19 cellular contexts compared by ENCODE assay signal in genomic region chr18:61900504-61901281, GRCh38. TPM values are rescaled to one million over a fixed set of nuclear protein-coding genes. Genes with fewer than 3 reads are reported as not detected.
A peak's percentile ranks its signal among the peaks of the same experiment; 100 is the strongest.
DNase-seq lines count a peak whose midpoint lies in the region; ATAC-seq, FAIRE-seq and TF ChIP-seq lines count a peak whose summit lies in the region.
"Had no signal": no experiment of that assay in that cellular context is flagged by ENCODE, and none has a peak within 500 bp of the region (broad histone marks: within the 10 kb centered on the region; RNA-seq: fewer than 3 reads in every experiment).

No MANE protein-coding gene starts in this region.

- no peaks in the 10 kb centered on the region for H3K4me1 Mint-ChIP-seq in stimulated activated naive B cell treated with anti-CD40 and anti-IgM and Interleukin-4, amounts not matched to agents 10 μg/mL and 1 μg/mL and 100 μg/mL, for 72 hours
- H3K4me1 Mint-ChIP-seq: activated naive CD4-positive, alpha-beta T cell treated with anti-CD3 and anti-CD28 coated beads, Interleukin-2, amount 50 U/mL, for 24 hours had no signal

- H3K14ac ChIP-seq in mesenchymal stem cell (ENCODE audit: low read length in 2 of 2), result no peak overlapping the region

- peaks cover 0 to 1% of the 10 kb centered on the region in 2 donors for H3K9me3 Mint-ChIP-seq in stimulated activated naive B cell treated with anti-CD40 and anti-IgM and Interleukin-4, amounts not matched to agents 10 μg/mL and 1 μg/mL and 100 μg/mL, for 72 hours
- H3K9me3 Mint-ChIP-seq: activated naive CD4-positive, alpha-beta T cell treated with anti-CD3 and anti-CD28 coated beads, Interleukin-2, amount 50 U/mL, for 24 hours; activated T-helper 2 cell treated with anti-CD3 and anti-CD28 coated beads, Interferon-gamma antibody, Interleukin-2, Interleukin-4, amounts not matched to agents 10 μg/mL and 5 μg/mL and 100 μg/mL, durations not matched to agents 14 hours and 24 hours and 36 hours; CD4-positive, alpha-beta T cell; HFFc6 had no signal

- no peaks in the 10 kb centered on the region for H3K79me1 ChIP-seq in mesenchymal stem cell (replicated peaks; ENCODE audit: low read length, poor library complexity, severe bottlenecking)

- no peak overlapping the region for H3K4ac ChIP-seq in mesenchymal stem cell (ENCODE audit: low read depth in 1 of 2, low read length in 2 of 2)

- no peak overlapping the region for H2BK5ac ChIP-seq in mesenchymal stem cell (ENCODE audit: low read depth, low read length, poor library complexity, severe bottlenecking)

- H2BK15ac ChIP-seq in mesenchymal stem cell (ENCODE audit: low read depth, poor library complexity, severe bottlenecking), result no peak overlapping the region

- H3K27me3 ChIP-seq in mesenchymal stem cell (ENCODE audit: control insufficient read depth in 1 of 2, insufficient read depth in 1 of 2, low read length in 2 of 2), result no peaks in the 10 kb centered on the region
- H3K27me3 ChIP-seq: brain microvascular endothelial cell, MG63, ovary had no signal

- H2BK120ac ChIP-seq in mesenchymal stem cell (ENCODE audit: low read depth, low read length), result no peak overlapping the region

- no peak overlapping the region for H2AFZ ChIP-seq in mesenchymal stem cell (ENCODE audit: low read depth, low read length)

- 92% methylated on average over 10 of the region's 10 CpGs for WGBS in mesenchymal stem cell

- H3K27ac Mint-ChIP-seq in stimulated activated naive B cell treated with anti-CD40 and anti-IgM and Interleukin-4, amounts not matched to agents 10 μg/mL and 1 μg/mL and 100 μg/mL, for 72 hours, result no peak overlapping the region
- H3K27ac Mint-ChIP-seq: activated naive CD4-positive, alpha-beta T cell treated with anti-CD3 and anti-CD28 coated beads, Interleukin-2, amount 50 U/mL, for 24 hours; activated T-helper 2 cell treated with anti-CD3 and anti-CD28 coated beads, Interferon-gamma antibody, Interleukin-2, Interleukin-4, amounts not matched to agents 10 μg/mL and 5 μg/mL and 100 μg/mL, durations not matched to agents 14 hours and 24 hours and 36 hours; CD4-positive, alpha-beta T cell; HFFc6 had no signal

- ATAC-seq in GM18520 (IDR thresholded peaks at IDR 0.05; ENCODE audit: unreplicated experiment), result no peak
- ATAC-seq in stimulated activated naive B cell treated with anti-CD40 and anti-IgM and Interleukin-4, amounts not matched to agents 10 μg/mL and 1 μg/mL and 100 μg/mL, for 72 hours (replicated peaks), result no peak

- H4K8ac ChIP-seq in mesenchymal stem cell (ENCODE audit: low read length), result peak overlapping the region; percentile 0

- no peak for FAIRE-seq in H54 (lab: Jason Lieb, UNC)
- FAIRE-seq: frontal cortex, HTR-8/SVneo had no signal

- no peak overlapping the region for H2BK12ac ChIP-seq in mesenchymal stem cell (ENCODE audit: low read length in 2 of 2)

- H3K9me3 ChIP-seq in mesenchymal stem cell (ENCODE audit: control insufficient read depth, low read length), result no peaks in the 10 kb centered on the region
- H3K9me3 ChIP-seq: heart right ventricle, MG63, ovary had no signal

- no peak overlapping the region for H3K4me3 Mint-ChIP-seq in stimulated activated naive B cell treated with anti-CD40 and anti-IgM and Interleukin-4, amounts not matched to agents 10 μg/mL and 1 μg/mL and 100 μg/mL, for 72 hours
- H3K4me3 Mint-ChIP-seq: activated naive CD4-positive, alpha-beta T cell treated with anti-CD3 and anti-CD28 coated beads, Interleukin-2, amount 50 U/mL, for 24 hours; CD4-positive, alpha-beta T cell; HFFc6 had no signal

- H3K18ac ChIP-seq in mesenchymal stem cell (ENCODE audit: low read depth in 1 of 2, low read length in 2 of 2), result no peak overlapping the region

- H2AK5ac ChIP-seq in mesenchymal stem cell (ENCODE audit: low read length, severe bottlenecking), result no peak overlapping the region

- H3K23ac ChIP-seq in mesenchymal stem cell (ENCODE audit: low read length in 2 of 2), result no peak overlapping the region

- H3K4me1 ChIP-seq in mesenchymal stem cell (ENCODE audit: control insufficient read depth, insufficient read depth, low read depth, low read length), result peaks cover 4% of the 10 kb centered on the region

- no peak overlapping the region for H3K9ac ChIP-seq in mesenchymal stem cell (ENCODE audit: low read length)

- no peak for TF ChIP-seq POLR2A in H54 (IDR thresholded peaks at IDR 0.05; ENCODE audit: low read depth, low read length)

- no peak overlapping the region for H3K27ac ChIP-seq in mesenchymal stem cell (ENCODE audit: low read length, poor library complexity, severe bottlenecking)
- H3K27ac ChIP-seq: brain microvascular endothelial cell, heart right ventricle, ovary had no signal

- H3K27me3 Mint-ChIP-seq in stimulated activated naive B cell treated with anti-CD40 and anti-IgM and Interleukin-4, amounts not matched to agents 10 μg/mL and 1 μg/mL and 100 μg/mL, for 72 hours, result peaks cover 41 to 54% of the 10 kb centered on the region in 2 donors

- H3K4me2 ChIP-seq in mesenchymal stem cell (ENCODE audit: low read length, poor library complexity, severe bottlenecking), result no peak overlapping the region

- H3K36me3 ChIP-seq in mesenchymal stem cell (ENCODE audit: control insufficient read depth in 1 of 2, insufficient read depth in 2 of 2, low read depth in 1 of 2, low read length in 2 of 2), result no peaks in the 10 kb centered on the region
- H3K36me3 ChIP-seq: brain microvascular endothelial cell, heart right ventricle, MG63, ovary had no signal

- H4K91ac ChIP-seq in mesenchymal stem cell (ENCODE audit: low read length), result no peak overlapping the region

- peaks cover 0 to 2% of the 10 kb centered on the region in 2 donors for H3K36me3 Mint-ChIP-seq in stimulated activated naive B cell treated with anti-CD40 and anti-IgM and Interleukin-4, amounts not matched to agents 10 μg/mL and 1 μg/mL and 100 μg/mL, for 72 hours
- H3K36me3 Mint-ChIP-seq: activated naive CD4-positive, alpha-beta T cell treated with anti-CD3 and anti-CD28 coated beads, Interleukin-2, amount 50 U/mL, for 24 hours had no signal

- DNase-seq in DMS 273 (lab: John Stamatoyannopoulos, UW; ENCODE audit: unreplicated experiment), result peak; percentile 88
- peak; percentile 8 for DNase-seq in NCI-H2171 (lab: John Stamatoyannopoulos, UW)
- peak; percentile 75 for DNase-seq in cerebellar cortex (ENCODE audit: low spot score)
- no peak for DNase-seq in mesenchymal stem cell
- DNase-seq in H54 (ENCODE audit: insufficient read length, low spot score), result no peak
- no peak for DNase-seq in stimulated activated naive B cell treated with anti-CD40 and anti-IgM and Interleukin-4, amounts not matched to agents 10 μg/mL and 1 μg/mL and 100 μg/mL, for 72 hours
- DNase-seq: brain microvascular endothelial cell, heart right ventricle, HFFc6, NCI-H2029 had no signal

- H3K4me3 ChIP-seq in mesenchymal stem cell (ENCODE audit: insufficient read depth in 1 of 2, low read depth in 1 of 2, low read length in 2 of 2), result no peak overlapping the region
- H3K4me3 ChIP-seq: GM12878, heart right ventricle, MG63, ovary had no signal

RNA-seq across cellular contexts. Expression of gene RNF152, which starts 7.9 kb away (rescaled TPM):
- polyA plus RNA-seq in mesenchymal stem cell (2013, experiment 1 of 2), result 8.3 TPM
- 8.2 TPM for polyA plus RNA-seq in mesenchymal stem cell (2013, experiment 2 of 2)

Comparison
In these comparisons a context has a peak if more than half of its experiments do, and no peak if none do; other contexts are left out.
1. DNase-seq: peak in DMS 273 (single experiment), NCI-H2171 (single experiment) and cerebellar cortex (single experiment); none in mesenchymal stem cell (single experiment), H54 (single experiment) and stimulated activated naive B cell treated with anti-CD40 and anti-IgM and Interleukin-4, amounts not matched to agents 10 μg/mL and 1 μg/mL and 100 μg/mL, for 72 hours (single experiment).